In genomic region chr11:94028436-94028835, GRCh38 we compare ENCODE assay signal across 17 cellular contexts. TPM values are rescaled to one million over a fixed set of nuclear protein-coding genes. Genes with fewer than 3 reads are reported as not detected.
DNase-seq lines count a peak whose midpoint lies in the region; ATAC-seq and TF ChIP-seq lines count a peak whose summit lies in the region.
"Had no signal": no experiment of that assay in that cellular context is flagged by ENCODE, and none has a peak within 500 bp of the region (broad histone marks: within the 10 kb centered on the region; RNA-seq: fewer than 3 reads in every experiment).

No MANE protein-coding gene starts in this region.

- ATAC-seq in GM18909 (IDR thresholded peaks at IDR 0.05; ENCODE audit: poor library complexity, unreplicated experiment) (no peak), GM18867 (IDR thresholded peaks at IDR 0.05; ENCODE audit: unreplicated experiment) (no peak)
- ATAC-seq: activated T-cell treated with anti-CD3 and anti-CD28 coated beads, Interleukin-2, amount 50 U/mL, for 72 hours; psoas muscle had no signal

- intact Hi-C loops in activated T-helper 1 cell treated with anti-CD3 and anti-CD28 coated beads, Interleukin-12 subunit alpha, Interleukin-12 subunit beta, Interleukin-2, Interleukin-4 antibody, amounts not matched to agents 30 ng/mL and 10 ng/mL and 1 ng/mL, durations not matched to agents 14 hours and 24 hours and 36 hours (cut with micrococcal nuclease) = no loop called here

- CTCF ChIA-PET in BJ (lab: Yijun Ruan, JAX) = interaction anchor here (0.6 to 0.9 kb wide), 2 partner anchors 19 to 378 kb away, joined by 3 read pairs; no protein-coding TSS in a partner anchor

- no peaks in the 10 kb centered on the region for H3K27me3 Mint-ChIP-seq in activated T-helper 1 cell treated with anti-CD3 and anti-CD28 coated beads, Interleukin-12 subunit alpha, Interleukin-12 subunit beta, Interleukin-2, Interleukin-4 antibody, amounts not matched to agents 30 ng/mL and 10 ng/mL and 1 ng/mL, durations not matched to agents 14 hours and 24 hours and 36 hours (ENCODE audit: insufficient read depth)

- H3K4me3 Mint-ChIP-seq in activated T-helper 1 cell treated with anti-CD3 and anti-CD28 coated beads, Interleukin-12 subunit alpha, Interleukin-12 subunit beta, Interleukin-2, Interleukin-4 antibody, amounts not matched to agents 30 ng/mL and 10 ng/mL and 1 ng/mL, durations not matched to agents 14 hours and 24 hours and 36 hours = no peak overlapping the region
- H3K4me3 Mint-ChIP-seq: activated T-cell treated with anti-CD3 and anti-CD28 coated beads, Interleukin-2, amount 50 U/mL, for 72 hours had no signal

- DNase-seq in BJ (ENCODE audit: low read depth) (peak; percentile 28), NCI-H226 (peak; percentile 98), epithelial cell of esophagus (ENCODE audit: low read depth) (peak; percentile 98), kidney glomerular epithelial cell (lab: John Stamatoyannopoulos, UW) (peak; percentile 75), NCI-H524 (lab: John Stamatoyannopoulos, UW) (no peak)
- no peak for DNase-seq in activated T-helper 1 cell treated with anti-CD3 and anti-CD28 coated beads, Interleukin-12 subunit alpha, Interleukin-12 subunit beta, Interleukin-2, Interleukin-4 antibody, amounts not matched to agents 30 ng/mL and 10 ng/mL and 1 ng/mL, durations not matched to agents 14 hours and 24 hours and 36 hours (ENCODE audit: low spot score)
- DNase-seq: activated T-cell treated with anti-CD3 and anti-CD28 coated beads, Interleukin-2, amount 50 U/mL, for 72 hours; C1 segment of cervical spinal cord; dermis blood vessel endothelial cell; left cardiac atrium; MG63; NCI-H2081 treated with DMSO at 0.1 percent for 48 hours; psoas muscle; SJCRH30 had no signal

- POLR2A ChIA-PET in BJ (lab: Charles Lee) = no interaction called here

- H3K9me3 Mint-ChIP-seq in activated T-helper 1 cell treated with anti-CD3 and anti-CD28 coated beads, Interleukin-12 subunit alpha, Interleukin-12 subunit beta, Interleukin-2, Interleukin-4 antibody, amounts not matched to agents 30 ng/mL and 10 ng/mL and 1 ng/mL, durations not matched to agents 14 hours and 24 hours and 36 hours = no peaks in the 10 kb centered on the region

- H3K4me3 ChIP-seq in BJ (ENCODE audit: low read depth, low read length) (no peak overlapping the region), epithelial cell of esophagus (ENCODE audit: low read length) (no peak overlapping the region)
- H3K4me3 ChIP-seq: MG63, psoas muscle, SJCRH30 had no signal

- no peaks in the 10 kb centered on the region for H3K36me3 Mint-ChIP-seq in activated T-helper 1 cell treated with anti-CD3 and anti-CD28 coated beads, Interleukin-12 subunit alpha, Interleukin-12 subunit beta, Interleukin-2, Interleukin-4 antibody, amounts not matched to agents 30 ng/mL and 10 ng/mL and 1 ng/mL, durations not matched to agents 14 hours and 24 hours and 36 hours (ENCODE audit: low read depth)

- no peaks in the 10 kb centered on the region for H3K27me3 ChIP-seq in BJ (ENCODE audit: control insufficient read depth, insufficient read depth, low read length)
- H3K27me3 ChIP-seq: MG63, SJCRH30 had no signal

- TF ChIP-seq CTCF in BJ (IDR thresholded peaks at IDR 0.05; ENCODE audit: insufficient read depth, low read depth, low read length) (no peak), epithelial cell of esophagus (IDR thresholded peaks at IDR 0.05; ENCODE audit: insufficient read depth, low read depth, low read length, missing control alignments) (no peak)

- no peaks in the 10 kb centered on the region for H3K36me3 ChIP-seq in BJ (ENCODE audit: control insufficient read depth, insufficient read depth, low read length)
- H3K36me3 ChIP-seq: MG63, SJCRH30 had no signal

- no peaks in the 10 kb centered on the region for H3K4me1 Mint-ChIP-seq in activated T-helper 1 cell treated with anti-CD3 and anti-CD28 coated beads, Interleukin-12 subunit alpha, Interleukin-12 subunit beta, Interleukin-2, Interleukin-4 antibody, amounts not matched to agents 30 ng/mL and 10 ng/mL and 1 ng/mL, durations not matched to agents 14 hours and 24 hours and 36 hours (ENCODE audit: low read depth)

- H3K27ac Mint-ChIP-seq in activated T-helper 1 cell treated with anti-CD3 and anti-CD28 coated beads, Interleukin-12 subunit alpha, Interleukin-12 subunit beta, Interleukin-2, Interleukin-4 antibody, amounts not matched to agents 30 ng/mL and 10 ng/mL and 1 ng/mL, durations not matched to agents 14 hours and 24 hours and 36 hours = no peak overlapping the region
- H3K27ac Mint-ChIP-seq: activated T-cell treated with anti-CD3 and anti-CD28 coated beads, Interleukin-2, amount 50 U/mL, for 72 hours had no signal

RNA-seq across cellular contexts. Expression of gene HEPHL1, which starts 7.3 kb away (rescaled TPM):
- not detected in 2 replicates for polyA plus RNA-seq in BJ (2011; rRNA removed)
- polyA minus RNA-seq in BJ (2011; rRNA and poly(A)+ RNA removed) = not detected in 2 replicates
- not detected in 2 replicates for total RNA-seq in activated T-helper 1 cell treated with anti-CD3 and anti-CD28 coated beads, Interleukin-12 subunit alpha, Interleukin-12 subunit beta, Interleukin-2, Interleukin-4 antibody, amounts not matched to agents 30 ng/mL and 10 ng/mL and 1 ng/mL, durations not matched to agents 14 hours and 24 hours and 36 hours
- total RNA-seq: activated T-cell treated with anti-CD3 and anti-CD28 coated beads, Interleukin-2, amount 50 U/mL, for 72 hours; dermis blood vessel endothelial cell; G401; left cardiac atrium; psoas muscle; SJCRH30 had no signal

Comparison
In these comparisons a context has a peak if more than half of its experiments do, and no peak if none do; other contexts are left out.
1. DNase-seq: peak in BJ (single experiment), NCI-H226 (single experiment), epithelial cell of esophagus (single experiment) and kidney glomerular epithelial cell (single experiment); none in NCI-H524 (0 of 2) and activated T-helper 1 cell treated with anti-CD3 and anti-CD28 coated beads, Interleukin-12 subunit alpha, Interleukin-12 subunit beta, Interleukin-2, Interleukin-4 antibody, amounts not matched to agents 30 ng/mL and 10 ng/mL and 1 ng/mL, durations not matched to agents 14 hours and 24 hours and 36 hours (single experiment).